In genomic region chr5:135034186-135034962, GRCh38 we compare ENCODE assay signal across 9 cellular contexts. TPM values are rescaled to one million over a fixed set of nuclear protein-coding genes. Genes with fewer than 3 reads are reported as not detected.
DNase-seq lines count a peak whose midpoint lies in the region; ATAC-seq and TF ChIP-seq lines count a peak whose summit lies in the region.
"Had no signal": no experiment of that assay in that cellular context is flagged by ENCODE, and none has a peak within 500 bp of the region (broad histone marks: within the 10 kb centered on the region; RNA-seq: fewer than 3 reads in every experiment).

TSS of gene PITX1 (minus strand) at chr5:135034228. CDS start at chr5:135033881, 347 bp downstream.

- H3K4me1 Mint-ChIP-seq in activated CD8-positive, alpha-beta T cell treated with anti-CD3 and anti-CD28 coated beads for 36 hours (ENCODE audit: low read depth): peaks cover 30% of the 10 kb centered on the region

- no peaks in the 10 kb centered on the region for H3K4me1 ChIP-seq in foreskin keratinocyte

- peak; percentile 25 for DNase-seq in activated CD8-positive, alpha-beta memory T cell treated with anti-CD3 and anti-CD28 coated beads, Interleukin-2, amount 50 U/mL, for 4 hours
- DNase-seq in activated CD8-positive, alpha-beta memory T cell treated with anti-CD3 and anti-CD28 coated beads for 24 hours: no peak
- peak; percentile 44 for DNase-seq in NCI-H2171 (lab: John Stamatoyannopoulos, UW)
- DNase-seq in activated CD8-positive, alpha-beta T cell treated with anti-CD3 and anti-CD28 coated beads for 36 hours: peak; percentile 52
- DNase-seq in foreskin keratinocyte: no peak
- DNase-seq in retinal pigment epithelial cell (ENCODE audit: low read depth): no peak
- no peak for DNase-seq in amygdala (lab: John Stamatoyannopoulos, UW)
- no peak for DNase-seq in NCI-H128 (lab: John Stamatoyannopoulos, UW; ENCODE audit: unreplicated experiment)

- H3K9me3 Mint-ChIP-seq in activated CD8-positive, alpha-beta T cell treated with anti-CD3 and anti-CD28 coated beads for 36 hours: no peaks in the 10 kb centered on the region

- CTCF ChIA-PET in activated CD8-positive, alpha-beta T cell treated with anti-CD3 and anti-CD28 coated beads for 36 hours (lab: Charles Lee): interaction anchor here (1.1 kb wide), 1 partner anchor 130 kb away, joined by 3 read pairs; the partner anchor contains the start of gene PCBD2

- H3K4me3 ChIP-seq in retinal pigment epithelial cell (ENCODE audit: low read length): peak within 1 kb of the TSS; percentile 14

- no peak for TF ChIP-seq CTCF in activated CD8-positive, alpha-beta T cell treated with anti-CD3 and anti-CD28 coated beads for 36 hours (IDR thresholded peaks at IDR 0.05)
- TF ChIP-seq CTCF in foreskin keratinocyte (conservative IDR thresholded peaks at IDR 0.05) (no peak), retinal pigment epithelial cell (conservative IDR thresholded peaks at IDR 0.05; ENCODE audit: low read depth, low read length) (no peak)

- intact Hi-C loops in activated CD8-positive, alpha-beta T cell treated with anti-CD3 and anti-CD28 coated beads for 36 hours (cut with micrococcal nuclease): no loop called here

- no peak within 1 kb of the TSS for H3K27ac Mint-ChIP-seq in activated CD8-positive, alpha-beta T cell treated with anti-CD3 and anti-CD28 coated beads for 36 hours

- H3K36me3 Mint-ChIP-seq in activated CD8-positive, alpha-beta T cell treated with anti-CD3 and anti-CD28 coated beads for 36 hours (ENCODE audit: low read depth): no peaks in the 10 kb centered on the region

- no peak within 1 kb of the TSS for H3K27ac ChIP-seq in foreskin keratinocyte

- H3K27me3 ChIP-seq in foreskin keratinocyte: peaks cover 97% of the 10 kb centered on the region

- peak; percentile 48 for ATAC-seq in activated CD8-positive, alpha-beta T cell treated with anti-CD3 and anti-CD28 coated beads for 36 hours
- ATAC-seq in foreskin keratinocyte: peak; percentile 46

- H3K4me3 Mint-ChIP-seq in activated CD8-positive, alpha-beta T cell treated with anti-CD3 and anti-CD28 coated beads for 36 hours: peak within 1 kb of the TSS; percentile 70

- H3K27me3 Mint-ChIP-seq in activated CD8-positive, alpha-beta T cell treated with anti-CD3 and anti-CD28 coated beads for 36 hours: peaks cover 77% of the 10 kb centered on the region

- POLR2A ChIA-PET in activated CD8-positive, alpha-beta T cell treated with anti-CD3 and anti-CD28 coated beads for 36 hours (lab: Charles Lee): interaction anchor here (1.4 kb wide), 1 partner anchor 10 kb away, joined by 3 read pairs; no protein-coding TSS in a partner anchor

RNA-seq across cellular contexts. Expression of gene PITX1, which starts in this region (rescaled TPM):
- under 1 TPM; 0.20 to 0.31 TPM for total RNA-seq in activated CD8-positive, alpha-beta T cell treated with anti-CD3 and anti-CD28 coated beads for 36 hours
- total RNA-seq in foreskin keratinocyte: 0.56 and 0.99 TPM in 2 replicates
- polyA plus RNA-seq in foreskin keratinocyte: 0.43 and 0.82 TPM in 2 replicates
- total RNA-seq: glomerular endothelial cell had no signal

Comparison
In these comparisons a context has a peak if more than half of its experiments do, and no peak if none do; other contexts are left out.
1. DNase-seq: peak in activated CD8-positive, alpha-beta memory T cell treated with anti-CD3 and anti-CD28 coated beads, Interleukin-2, amount 50 U/mL, for 4 hours (single experiment) and NCI-H2171 (single experiment); none in activated CD8-positive, alpha-beta memory T cell treated with anti-CD3 and anti-CD28 coated beads for 24 hours (single experiment), foreskin keratinocyte (0 of 2), retinal pigment epithelial cell (single experiment), amygdala (0 of 56) and NCI-H128 (single experiment).
2. Peak in DNase-seq and ATAC-seq in activated CD8-positive, alpha-beta T cell treated with anti-CD3 and anti-CD28 coated beads for 36 hours; RNA of the gene not detected or under 1 TPM.
3. Peak in ATAC-seq in foreskin keratinocyte; RNA of the gene not detected or under 1 TPM.